In genomic region chr5:122415481-122416120, GRCh38 we compare ENCODE assay signal across 9 cellular contexts.
A peak's percentile ranks its signal among the peaks of the same experiment; 100 is the strongest.
DNase-seq lines count a peak whose midpoint lies in the region; ATAC-seq, FAIRE-seq and TF ChIP-seq lines count a peak whose summit lies in the region.
"Had no signal": no experiment of that assay in that cellular context is flagged by ENCODE, and none has a peak within 500 bp of the region (broad histone marks: within the 10 kb centered on the region; RNA-seq: fewer than 3 reads in every experiment).

No MANE protein-coding gene starts in this region.

- no peak for FAIRE-seq in pancreas (lab: Jason Lieb, UNC)

- no peaks in the 10 kb centered on the region for H3K36me3 ChIP-seq in pancreas

- H3K4me1 ChIP-seq in pancreas, result no peaks in the 10 kb centered on the region
- H3K4me1 ChIP-seq: parathyroid adenoma had no signal

- peak in 3 of 4 donors; percentile 37 to 47 (median 39) for TF ChIP-seq CTCF in pancreas (IDR thresholded peaks at IDR 0.05)

- ATAC-seq in GM18508 (IDR thresholded peaks at IDR 0.05; ENCODE audit: insufficient read depth, unreplicated experiment) (peak; percentile 82), HG02852 (IDR thresholded peaks at IDR 0.05; ENCODE audit: unreplicated experiment) (peak; percentile 82), pancreas (peak; percentile 61 to 98 (median 93))

- DNase-seq in AML-193 (lab: John Stamatoyannopoulos, UW) (peak; percentile 13 to 49), NCI-H1048 (lab: John Stamatoyannopoulos, UW) (peak; percentile 22), T1000 (lab: John Stamatoyannopoulos, UW) (peak; percentile 10), globus pallidus (ENCODE audit: low spot score) (peak; percentile 68), pancreas (peak in 5 of 6 donors; percentile 9 to 57 (median 25))
- DNase-seq in stimulated activated CD4-positive, alpha-beta T cell treated with anti-CD3 and anti-CD28 coated beads, Interleukin-4, amount 100 ng/mL, for 24 hours, result no peak

- H3K4me3 ChIP-seq in pancreas, result no peak overlapping the region

- H3K9me3 ChIP-seq in pancreas, result no peaks in the 10 kb centered on the region

- intact Hi-C loops in pancreas (cut with DNase I), result loop anchor here in 2 of 3 donors (5.0 to 10.0 kb wide), 2 partner anchors 221 to 223 kb away; no protein-coding TSS in a partner anchor

- WGBS in pancreas, 2 donors, result 32 to 35% methylated on average over 9 of the region's 9 CpGs

- no peak overlapping the region for H3K27ac ChIP-seq in pancreas
- H3K27ac ChIP-seq: parathyroid adenoma had no signal

- peaks cover 0 to 4% (median 0%) of the 10 kb centered on the region in 4 donors for H3K27me3 ChIP-seq in pancreas
